ENCODE assay signal across 8 cellular contexts in the genomic region with DNA sequence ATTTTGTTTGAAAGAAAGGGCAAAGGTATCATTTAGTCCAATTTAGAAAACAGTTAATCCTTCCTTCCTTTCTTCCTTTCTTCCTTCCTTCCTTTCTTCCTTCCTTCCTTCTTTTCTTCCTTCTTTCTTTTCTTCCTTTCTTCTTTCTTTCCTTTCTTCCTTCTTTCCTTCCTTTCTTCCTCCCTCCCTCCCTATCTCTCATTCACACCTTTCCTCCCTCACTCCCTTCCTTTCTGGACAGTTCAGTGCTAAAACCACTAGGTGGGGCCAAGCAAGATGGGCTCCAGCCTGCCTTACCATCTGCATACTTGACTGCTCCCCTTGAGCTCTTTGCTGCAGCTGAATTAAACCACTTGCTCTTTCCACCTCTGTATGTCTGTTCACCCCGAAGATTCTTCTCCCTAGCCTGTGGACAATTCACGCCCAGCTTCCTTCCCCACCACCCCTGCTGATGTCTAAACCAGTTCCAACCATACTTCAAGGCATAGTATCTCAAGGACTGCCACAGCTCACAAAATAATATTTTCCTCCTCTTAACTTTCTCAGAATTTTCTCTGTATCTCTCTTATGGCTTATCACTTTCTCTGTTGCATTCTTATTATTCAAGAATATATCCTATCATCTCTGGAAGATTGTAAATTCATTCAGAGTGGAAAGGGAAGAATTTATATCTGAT.
DNase-seq lines count a peak whose midpoint lies in the region; ATAC-seq and TF ChIP-seq lines count a peak whose summit lies in the region.

No MANE protein-coding gene starts in this region.

- no peak overlapping the region for H3K27ac Mint-ChIP-seq in natural killer cell treated with Interleukin-12 subunit alpha and Interleukin-12 subunit beta and Interleukin-15 and Interleukin-18, amount 100 ng/mL, for 72 hours

- no peaks in the 10 kb centered on the region for H3K9me3 Mint-ChIP-seq in natural killer cell treated with Interleukin-12 subunit alpha and Interleukin-12 subunit beta and Interleukin-15 and Interleukin-18, amount 100 ng/mL, for 72 hours

- ATAC-seq in GM19351 (IDR thresholded peaks at IDR 0.05; ENCODE audit: unreplicated experiment) (peak; percentile 88), HG03025 (IDR thresholded peaks at IDR 0.05; ENCODE audit: low FRiP score, unreplicated experiment) (no peak)
- no peak for ATAC-seq in natural killer cell treated with Interleukin-12 subunit alpha and Interleukin-12 subunit beta and Interleukin-15 and Interleukin-18, amount 100 ng/mL, for 72 hours

- no peak overlapping the region for H3K4me3 Mint-ChIP-seq in natural killer cell treated with Interleukin-12 subunit alpha and Interleukin-12 subunit beta and Interleukin-15 and Interleukin-18, amount 100 ng/mL, for 72 hours

- no peaks in the 10 kb centered on the region for H3K36me3 Mint-ChIP-seq in natural killer cell treated with Interleukin-12 subunit alpha and Interleukin-12 subunit beta and Interleukin-15 and Interleukin-18, amount 100 ng/mL, for 72 hours

- DNase-seq in COLO829 (ENCODE audit: low spot score) (peak; percentile 31), NCI-H226 (peak; percentile 11), epithelial cell of esophagus (ENCODE audit: low read depth) (peak; percentile 37), KG1 (lab: John Stamatoyannopoulos, UW) (no peak), dedifferentiated amniotic fluid mesenchymal stem cell (ENCODE audit: extremely low spot score) (no peak)
- DNase-seq in natural killer cell treated with Interleukin-12 subunit alpha and Interleukin-12 subunit beta and Interleukin-15 and Interleukin-18, amount 100 ng/mL, for 72 hours (ENCODE audit: low spot score): no peak

- peaks cover 3 to 4% of the 10 kb centered on the region in 2 donors for H3K4me1 Mint-ChIP-seq in natural killer cell treated with Interleukin-12 subunit alpha and Interleukin-12 subunit beta and Interleukin-15 and Interleukin-18, amount 100 ng/mL, for 72 hours (ENCODE audit: low read depth in 2 of 2)

- H3K4me3 ChIP-seq in epithelial cell of esophagus (ENCODE audit: low read length): no peak overlapping the region

- H3K27me3 Mint-ChIP-seq in natural killer cell treated with Interleukin-12 subunit alpha and Interleukin-12 subunit beta and Interleukin-15 and Interleukin-18, amount 100 ng/mL, for 72 hours: peaks cover 0 to 9% of the 10 kb centered on the region in 2 donors

- TF ChIP-seq CTCF in epithelial cell of esophagus (IDR thresholded peaks at IDR 0.05; ENCODE audit: insufficient read depth, low read depth, low read length, missing control alignments): peak; percentile 66

Comparison
In these comparisons a context has a peak if more than half of its experiments do, and no peak if none do; other contexts are left out.
1. DNase-seq: peak in COLO829 (single experiment), NCI-H226 (single experiment) and epithelial cell of esophagus (single experiment); none in KG1 (single experiment), dedifferentiated amniotic fluid mesenchymal stem cell (single experiment) and natural killer cell treated with Interleukin-12 subunit alpha and Interleukin-12 subunit beta and Interleukin-15 and Interleukin-18, amount 100 ng/mL, for 72 hours (single experiment).